ENCODE assay signal across 9 cellular contexts in the genomic region with DNA sequence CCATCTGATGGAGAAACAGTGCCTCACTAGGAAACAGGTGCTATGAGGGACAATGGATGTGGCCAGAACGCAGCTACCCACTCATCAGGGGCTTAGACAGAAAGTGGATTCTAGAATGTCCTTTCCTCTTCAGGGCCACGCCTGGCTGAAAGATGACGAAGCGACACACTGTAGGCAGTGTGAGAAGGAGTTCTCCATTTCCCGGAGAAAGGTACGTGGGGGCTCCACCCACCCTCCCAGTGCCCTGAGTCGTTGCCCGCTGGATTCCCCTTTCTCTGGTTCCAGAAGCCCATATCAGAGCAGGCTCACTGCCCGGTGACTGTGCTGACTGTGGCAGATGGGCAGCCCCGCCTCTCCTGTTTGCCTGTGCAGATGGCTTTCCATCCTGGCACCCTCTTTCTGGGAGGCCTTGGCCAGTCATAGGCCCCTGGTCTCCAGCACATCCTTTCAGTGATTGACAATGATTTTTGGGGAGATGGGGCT. TPM values are rescaled to one million over a fixed set of nuclear protein-coding genes. Genes with fewer than 3 reads are reported as not detected.
DNase-seq lines count a peak whose midpoint lies in the region; ATAC-seq, FAIRE-seq and TF ChIP-seq lines count a peak whose summit lies in the region.
"Had no signal": no experiment of that assay in that cellular context is flagged by ENCODE, and none has a peak within 500 bp of the region (broad histone marks: within the 10 kb centered on the region; RNA-seq: fewer than 3 reads in every experiment).

No MANE protein-coding gene starts in this region.

- CTCF ChIA-PET in H1 (lab: Charles Lee; ENCODE audit: partially characterized antibody), result interaction anchor here (1.1 to 4.9 kb wide), 8 partner anchors 11 to 111 kb away, joined by 3 to 19 read pairs (median 8); no protein-coding TSS in a partner anchor

- peaks cover 28% of the 10 kb centered on the region for H3K4me1 ChIP-seq in CD4-positive, CD25-positive, alpha-beta regulatory T cell (ENCODE audit: control insufficient read depth, insufficient read depth, low read length, poor library complexity, severe bottlenecking)
- no peaks in the 10 kb centered on the region for H3K4me1 ChIP-seq in H1 (replicated peaks in 1 of 4; ENCODE audit: control insufficient read depth in 3 of 4, insufficient read depth in 4 of 4, low read length in 3 of 4)
- H3K4me1 ChIP-seq in neuronal stem cell (ENCODE audit: control insufficient read depth in 2 of 2, insufficient read depth in 1 of 2, low read depth in 1 of 2, low read length in 2 of 2), result no peaks in the 10 kb centered on the region
- H3K4me1 ChIP-seq: colonic mucosa had no signal

- H3K4me3 Mint-ChIP-seq in CD4-positive, CD25-positive, alpha-beta regulatory T cell, result peak overlapping the region in 1 of 4 donors; percentile 38

- DNase-seq in CD4-positive, CD25-positive, alpha-beta regulatory T cell, result no peak
- peak; percentile 47 to 73 for DNase-seq in NCI-H446 (lab: John Stamatoyannopoulos, UW)
- DNase-seq in H1 (ENCODE audit: low read depth in 1 of 2, low spot score in 2 of 2), result no peak
- no peak for DNase-seq in neuronal stem cell (ENCODE audit: low spot score)
- no peak for DNase-seq in activated gamma-delta T cell treated with Interleukin-2 at 50 U/mL for 16 hours
- DNase-seq in stimulated activated CD4-positive, alpha-beta T cell treated with anti-CD3 and anti-CD28 coated beads, Interleukin-15, amount 100 ng/mL, for 24 hours, result no peak
- no peak for DNase-seq in stimulated activated naive CD4-positive, alpha-beta T cell (lab: John Stamatoyannopoulos, UW)
- no peak for DNase-seq in EL
- DNase-seq: colonic mucosa had no signal

- no peak overlapping the region for H2BK15ac ChIP-seq in H1 (ENCODE audit: low read length)
- no peak overlapping the region for H2BK15ac ChIP-seq in neuronal stem cell (ENCODE audit: low read length)

- no peaks in the 10 kb centered on the region for H3K79me2 ChIP-seq in H1 (ENCODE audit: control insufficient read depth in 1 of 2, insufficient read depth in 2 of 2, low read length in 2 of 2)

- TF ChIP-seq RAD21 in H1 (IDR thresholded peaks at IDR 0.05 in 1 of 2, conservative IDR thresholded peaks at IDR 0.05 in 1 of 2; ENCODE audit: low read depth in 2 of 2, low read length in 2 of 2), result no peak

- H2AFZ ChIP-seq in H1 (ENCODE audit: low read length) (no peak overlapping the region), neuronal stem cell (ENCODE audit: low read length) (no peak overlapping the region)

- TF ChIP-seq CTCF in H1 (IDR thresholded peaks at IDR 0.05; ENCODE audit: control extremely low read depth in 1 of 3, insufficient read depth in 1 of 3, low read depth in 1 of 3, low read length in 3 of 3), result no peak

- H3K4me2 ChIP-seq in H1 (ENCODE audit: insufficient read depth in 1 of 2, low read depth in 2 of 2, low read length in 2 of 2) (no peak overlapping the region), neuronal stem cell (ENCODE audit: insufficient read depth, low read length, poor library complexity, severe bottlenecking) (no peak overlapping the region)

- H4K91ac ChIP-seq in H1 (replicated peaks; ENCODE audit: insufficient read length, low read length), result no peak overlapping the region
- no peak overlapping the region for H4K91ac ChIP-seq in neuronal stem cell (ENCODE audit: low read depth, low read length, poor library complexity)

- H3K9me3 ChIP-seq in CD4-positive, CD25-positive, alpha-beta regulatory T cell (ENCODE audit: control insufficient read depth in 2 of 2, low read length in 2 of 2), result no peaks in the 10 kb centered on the region
- no peaks in the 10 kb centered on the region for H3K9me3 ChIP-seq in H1 (ENCODE audit: insufficient read depth in 2 of 2, low read depth in 1 of 2, low read length in 1 of 2)
- H3K9me3 ChIP-seq in neuronal stem cell (replicated peaks in 1 of 2; ENCODE audit: control insufficient read depth in 2 of 2, insufficient read depth in 1 of 2, low read depth in 1 of 2, low read length in 2 of 2), result peaks cover 0 to 2% of the 10 kb centered on the region in 2 donors
- H3K9me3 ChIP-seq: colonic mucosa had no signal

- 88% methylated on average over 9 of the region's 10 CpGs; no CpG with 5 or more reads in 1 of the 2 experiments for WGBS in H1 (ENCODE audit: extremely low coverage in 1 of 2, insufficient coverage in 1 of 2, insufficient read length in 1 of 2, insufficient replicate concordance in 2 of 2, low coverage in 1 of 2, low lambda C conversion rate in 2 of 2, missing lambda C conversion rate in 1 of 2), 2 experiments
- WGBS in neuronal stem cell (ENCODE audit: extremely low coverage in 2 of 2, insufficient read length in 2 of 2, insufficient replicate concordance in 1 of 2), 2 donors, result no CpG with 5 or more reads among the region's 10 CpGs

- H4K8ac ChIP-seq in H1 (ENCODE audit: extremely low read depth, insufficient read depth, low read length) (no peak overlapping the region), neuronal stem cell (ENCODE audit: low read depth, low read length) (no peak overlapping the region)

- peak overlapping the region; percentile 49 for H3K27ac ChIP-seq in CD4-positive, CD25-positive, alpha-beta regulatory T cell (ENCODE audit: insufficient read depth, low read length, poor library complexity, severe bottlenecking)
- H3K27ac ChIP-seq in H1 (ENCODE audit: low read depth, low read length) (no peak overlapping the region), neuronal stem cell (replicated peaks; ENCODE audit: low read length) (no peak overlapping the region)
- H3K27ac ChIP-seq: colonic mucosa had no signal

- H3K23me2 ChIP-seq in H1 (ENCODE audit: low read depth, low read length), result no peaks in the 10 kb centered on the region

- H2BK12ac ChIP-seq in H1 (ENCODE audit: low read depth, low read length) (no peak overlapping the region), neuronal stem cell (ENCODE audit: low read length) (no peak overlapping the region)

- no peak overlapping the region for H3K23ac ChIP-seq in H1 (ENCODE audit: insufficient read length)
- H3K23ac ChIP-seq in neuronal stem cell (ENCODE audit: low read depth, low read length, poor library complexity), result peak overlapping the region; percentile 8

- peak overlapping the region; percentile 51 to 66 (median 52) for H3K27ac Mint-ChIP-seq in CD4-positive, CD25-positive, alpha-beta regulatory T cell

- H2BK120ac ChIP-seq in H1 (replicated peaks; ENCODE audit: low read depth, low read length), result no peak overlapping the region
- no peak overlapping the region for H2BK120ac ChIP-seq in neuronal stem cell (ENCODE audit: low read depth, low read length)

- POLR2A ChIA-PET in H1 (lab: Charles Lee; ENCODE audit: partially characterized antibody), result interaction anchor here (0.7 to 20.5 kb wide), 10 partner anchors 21 to 342 kb away, joined by 3 to 351 read pairs (median 4); no protein-coding TSS in a partner anchor

- no peak overlapping the region for H3K56ac ChIP-seq in H1 (replicated peaks; ENCODE audit: insufficient read length, low read depth, low read length)

- no peak overlapping the region for H3K4me3 ChIP-seq in CD4-positive, CD25-positive, alpha-beta regulatory T cell (ENCODE audit: low read depth, low read length)
- no peak overlapping the region for H3K4me3 ChIP-seq in H1 (ENCODE audit: extremely low read depth in 1 of 4, insufficient read depth in 2 of 4, low read depth in 3 of 4, low read length in 4 of 4)
- no peak overlapping the region for H3K4me3 ChIP-seq in neuronal stem cell (ENCODE audit: low read length in 2 of 2)
- H3K4me3 ChIP-seq: colonic mucosa had no signal

- no peak overlapping the region for H3K9ac ChIP-seq in H1 (replicated peaks in 1 of 4; ENCODE audit: extremely low read depth in 1 of 4, low read depth in 3 of 4, low read length in 3 of 4)
- H3K9ac ChIP-seq in neuronal stem cell (ENCODE audit: low read depth, low read length, poor library complexity), result no peak overlapping the region

- H3K27me3 ChIP-seq in CD4-positive, CD25-positive, alpha-beta regulatory T cell (ENCODE audit: control insufficient read depth, insufficient read depth, low read length), result no peaks in the 10 kb centered on the region
- H3K27me3 ChIP-seq in H1 (replicated peaks in 1 of 4; ENCODE audit: control insufficient read depth in 3 of 4, extremely low read depth in 1 of 4, insufficient read depth in 3 of 4, low read length in 3 of 4) (no peaks in the 10 kb centered on the region), neuronal stem cell (ENCODE audit: control insufficient read depth in 3 of 3, insufficient read depth in 3 of 3, low read depth in 1 of 3, low read length in 3 of 3) (no peaks in the 10 kb centered on the region)
- H3K27me3 ChIP-seq: colonic mucosa had no signal

- no peaks in the 10 kb centered on the region for H3K9me3 Mint-ChIP-seq in CD4-positive, CD25-positive, alpha-beta regulatory T cell

- no peak for FAIRE-seq in H1 (lab: Jason Lieb, UNC)

- H4K5ac ChIP-seq in H1 (ENCODE audit: insufficient read length, low read depth, low read length), result no peak overlapping the region

- H3K18ac ChIP-seq in H1 (ENCODE audit: extremely low read depth, low read length) (no peak overlapping the region), neuronal stem cell (ENCODE audit: low read length) (no peak overlapping the region)

- no peak overlapping the region for H3K4ac ChIP-seq in H1 (replicated peaks; ENCODE audit: insufficient read length, low read depth, low read length)
- no peak overlapping the region for H3K4ac ChIP-seq in neuronal stem cell (ENCODE audit: low read length)

- no peak overlapping the region for H2BK20ac ChIP-seq in H1 (ENCODE audit: low read length)

- peaks cover 12 to 36% (median 28%) of the 10 kb centered on the region in 4 donors for H3K4me1 Mint-ChIP-seq in CD4-positive, CD25-positive, alpha-beta regulatory T cell

- ATAC-seq in CD4-positive, CD25-positive, alpha-beta regulatory T cell (ENCODE audit: low read depth in 2 of 2), result peak in 1 of 2 donors; percentile 4

- H3K36me3 Mint-ChIP-seq in CD4-positive, CD25-positive, alpha-beta regulatory T cell, result peaks cover 31% of the 10 kb centered on the region

- H3K14ac ChIP-seq in H1 (ENCODE audit: insufficient read length), result no peak overlapping the region
- H3K14ac ChIP-seq in neuronal stem cell (ENCODE audit: low read length), result no peak overlapping the region

- no peak for TF ChIP-seq EP300 in H1 (IDR thresholded peaks at IDR 0.05; ENCODE audit: borderline replicate concordance in 1 of 2, low read depth in 2 of 2, low read length in 2 of 2)

- H2BK5ac ChIP-seq in H1 (ENCODE audit: low read depth, low read length), result no peak overlapping the region
- H2BK5ac ChIP-seq in neuronal stem cell (ENCODE audit: low read length), result peak overlapping the region; percentile 58

- H4K20me1 ChIP-seq in H1 (replicated peaks in 1 of 2; ENCODE audit: control insufficient read depth in 1 of 2, insufficient read depth in 2 of 2, low read length in 2 of 2), result peaks cover 13 to 25% of the 10 kb centered on the region in 2 experiments

- H3K27me3 Mint-ChIP-seq in CD4-positive, CD25-positive, alpha-beta regulatory T cell, result no peaks in the 10 kb centered on the region

- peak; percentile 38 to 61; a peak in 2 of 3 replicates for TF ChIP-seq POLR2A in H1 (IDR thresholded peaks at IDR 0.05; ENCODE audit: control extremely low read depth in 1 of 2, low read depth in 2 of 2, low read length in 2 of 2)

- peaks cover 52% of the 10 kb centered on the region for H3K36me3 ChIP-seq in CD4-positive, CD25-positive, alpha-beta regulatory T cell (ENCODE audit: control insufficient read depth, insufficient read depth, low read length)
- H3K36me3 ChIP-seq in H1 (ENCODE audit: control insufficient read depth in 2 of 4, insufficient read depth in 4 of 4, low read length in 3 of 4), result peaks cover 23 to 72% (median 39%) of the 10 kb centered on the region in 4 experiments
- peaks cover 48 to 88% of the 10 kb centered on the region in 2 donors for H3K36me3 ChIP-seq in neuronal stem cell (replicated peaks in 1 of 2; ENCODE audit: control insufficient read depth in 2 of 2, insufficient read depth in 2 of 2, low read length in 2 of 2)
- H3K36me3 ChIP-seq: colonic mucosa had no signal

- no peak overlapping the region for H2AK5ac ChIP-seq in H1 (ENCODE audit: low read depth, low read length)
- no peak overlapping the region for H2AK5ac ChIP-seq in neuronal stem cell (ENCODE audit: low read depth, low read length)

- H3K79me1 ChIP-seq in H1 (ENCODE audit: low read depth, low read length), result no peaks in the 10 kb centered on the region
- peaks cover 3% of the 10 kb centered on the region for H3K79me1 ChIP-seq in neuronal stem cell (ENCODE audit: low read depth, low read length)

RNA-seq across cellular contexts. Expression of gene HNRNPH1, which starts 16.0 kb away (rescaled TPM):
- total RNA-seq in CD4-positive, CD25-positive, alpha-beta regulatory T cell, result 2,049 TPM
- polyA plus RNA-seq in CD4-positive, CD25-positive, alpha-beta regulatory T cell, result 100 to 1,000 TPM; 102 to 155 (median 130) TPM
- 720 and 735 TPM in 2 replicates for total RNA-seq in H1 (2021; fragmentation: NEBNext Ultra II Directional; extraction: Animal tissue kit (Norgen Biotek cat#: 25700))
- polyA plus RNA-seq in H1 (2011; rRNA removed), result 130 and 170 TPM in 2 replicates
- polyA plus RNA-seq in H1 (2011; cell fraction: cytosol; rRNA removed), result 361 TPM
- polyA plus RNA-seq in H1 (2011; cell fraction: nucleus; rRNA removed), result 324 TPM
- polyA plus RNA-seq in H1 (2012, experiment 1 of 2), result 565 to 856 TPM (median 700 TPM) in 4 replicates
- polyA plus RNA-seq in H1 (2012, experiment 2 of 2), result 39.3 TPM
- 345 TPM for polyA plus RNA-seq in H1 (2013, experiment 1 of 2)
- 302 TPM for polyA plus RNA-seq in H1 (2013, experiment 2 of 2)
- polyA minus RNA-seq in H1 (2011; rRNA and poly(A)+ RNA removed), result 287 and 355 TPM in 2 replicates
- 877 TPM for polyA minus RNA-seq in H1 (2011; cell fraction: cytosol; rRNA and poly(A)+ RNA removed)
- 893 TPM for polyA minus RNA-seq in H1 (2011; cell fraction: nucleus; rRNA and poly(A)+ RNA removed)
- polyA plus RNA-seq in neuronal stem cell (2013, experiment 1 of 2), result 464 TPM
- 477 TPM for polyA plus RNA-seq in neuronal stem cell (2013, experiment 2 of 2)

RNA-seq across cellular contexts. Expression of gene RUFY1, which starts 57.1 kb away (rescaled TPM):
- 40.4 TPM for total RNA-seq in CD4-positive, CD25-positive, alpha-beta regulatory T cell
- polyA plus RNA-seq in CD4-positive, CD25-positive, alpha-beta regulatory T cell, result 10 to 100 TPM; 18.3 to 25.9 (median 23.7) TPM
- 29.5 and 31.2 TPM in 2 replicates for total RNA-seq in H1 (2021; fragmentation: NEBNext Ultra II Directional; extraction: Animal tissue kit (Norgen Biotek cat#: 25700))
- 22.4 and 22.9 TPM in 2 replicates for polyA plus RNA-seq in H1 (2011; rRNA removed)
- polyA plus RNA-seq in H1 (2011; cell fraction: cytosol; rRNA removed), result 20.4 TPM
- polyA plus RNA-seq in H1 (2011; cell fraction: nucleus; rRNA removed), result 35.1 TPM
- 23.3 to 28.3 TPM (median 26.9 TPM) in 4 replicates for polyA plus RNA-seq in H1 (2012, experiment 1 of 2)
- 4.7 TPM for polyA plus RNA-seq in H1 (2012, experiment 2 of 2)
- 15.1 TPM for polyA plus RNA-seq in H1 (2013, experiment 1 of 2)
- 14.0 TPM for polyA plus RNA-seq in H1 (2013, experiment 2 of 2)
- polyA minus RNA-seq in H1 (2011; rRNA and poly(A)+ RNA removed), result 21.2 and 27.5 TPM in 2 replicates
- 28.9 TPM for polyA minus RNA-seq in H1 (2011; cell fraction: cytosol; rRNA and poly(A)+ RNA removed)
- 49.8 TPM for polyA minus RNA-seq in H1 (2011; cell fraction: nucleus; rRNA and poly(A)+ RNA removed)
- polyA plus RNA-seq in neuronal stem cell (2013, experiment 1 of 2), result 34.4 TPM
- 34.3 TPM for polyA plus RNA-seq in neuronal stem cell (2013, experiment 2 of 2)

Comparison
In these comparisons a context has a peak if more than half of its experiments do, and no peak if none do; other contexts are left out.
1. DNase-seq: peak in NCI-H446 (2 of 2); none in CD4-positive, CD25-positive, alpha-beta regulatory T cell (0 of 3), H1 (0 of 2), neuronal stem cell (single experiment), activated gamma-delta T cell treated with Interleukin-2 at 50 U/mL for 16 hours (single experiment), stimulated activated CD4-positive, alpha-beta T cell treated with anti-CD3 and anti-CD28 coated beads, Interleukin-15, amount 100 ng/mL, for 24 hours (single experiment), stimulated activated naive CD4-positive, alpha-beta T cell (0 of 6) and EL (single experiment).